In the genomic region with DNA sequence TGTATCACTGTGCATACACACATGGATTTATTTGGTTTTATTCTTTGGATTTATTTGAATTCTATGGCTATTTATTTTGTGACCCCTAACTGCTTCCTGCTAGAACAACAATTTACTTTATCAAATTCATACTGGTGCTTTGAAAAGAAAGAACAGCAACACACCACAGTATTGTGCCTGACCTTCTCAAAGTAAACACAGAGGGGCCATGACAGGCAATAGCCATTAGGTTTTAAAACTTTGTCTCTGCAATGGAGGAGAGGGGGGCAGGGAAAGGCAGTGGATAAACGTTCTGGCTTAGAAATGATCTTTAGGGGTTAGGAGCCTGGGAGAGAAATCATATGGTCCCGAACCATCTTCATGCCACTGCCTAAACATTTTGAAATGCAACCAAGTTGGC, we compare ENCODE assay signal across 17 cellular contexts. TPM values are rescaled to one million over a fixed set of nuclear protein-coding genes. Genes with fewer than 3 reads are reported as not detected.
A peak's percentile ranks its signal among the peaks of the same experiment; 100 is the strongest.
DNase-seq lines count a peak whose midpoint lies in the region; ATAC-seq and TF ChIP-seq lines count a peak whose summit lies in the region.
"Had no signal": no experiment of that assay in that cellular context is flagged by ENCODE, and none has a peak within 500 bp of the region (broad histone marks: within the 10 kb centered on the region; RNA-seq: fewer than 3 reads in every experiment).

No MANE protein-coding gene starts in this region.

- H3K4me3 Mint-ChIP-seq in CD4-positive, alpha-beta T cell = no peak overlapping the region
- H3K4me3 Mint-ChIP-seq: CD14-positive monocyte had no signal

- no peaks in the 10 kb centered on the region for H3K9me3 ChIP-seq in heart right ventricle
- H3K9me3 ChIP-seq in right atrium auricular region = no peaks in the 10 kb centered on the region
- no peaks in the 10 kb centered on the region for H3K9me3 ChIP-seq in liver (ENCODE audit: control insufficient read depth in 4 of 4, low read length in 3 of 4)
- no peaks in the 10 kb centered on the region for H3K9me3 ChIP-seq in CD4-positive, alpha-beta T cell (ENCODE audit: control insufficient read depth, low read length)
- H3K9me3 ChIP-seq: A549, MG63 had no signal

- no peaks in the 10 kb centered on the region for H3K4me1 Mint-ChIP-seq in CD4-positive, alpha-beta T cell (ENCODE audit: low read depth)
- H3K4me1 Mint-ChIP-seq: CD14-positive monocyte had no signal

- no peaks in the 10 kb centered on the region for H3K9me3 Mint-ChIP-seq in CD4-positive, alpha-beta T cell

- H3K4me1 ChIP-seq in heart right ventricle = peaks cover 23 to 99% (median 90%) of the 10 kb centered on the region in 9 donors
- peaks cover 0 to 78% of the 10 kb centered on the region in 2 donors for H3K4me1 ChIP-seq in right atrium auricular region
- H3K4me1 ChIP-seq in liver (ENCODE audit: control insufficient read depth in 4 of 4, insufficient read depth in 4 of 4, low read length in 3 of 4) = peaks cover 8 to 74% (median 61%) of the 10 kb centered on the region in 4 donors
- H3K4me1 ChIP-seq: A549 had no signal

- no peaks in the 10 kb centered on the region for H3K36me3 Mint-ChIP-seq in CD4-positive, alpha-beta T cell (ENCODE audit: low read depth)

- TF ChIP-seq CTCF in heart right ventricle (IDR thresholded peaks at IDR 0.05) (no peak), right atrium auricular region (IDR thresholded peaks at IDR 0.05) (no peak), liver (IDR thresholded peaks at IDR 0.05; ENCODE audit: low read depth, low read length, missing input control) (no peak)
- TF ChIP-seq CTCF in CD4-positive, alpha-beta T cell (IDR thresholded peaks at IDR 0.05) = no peak

- intact Hi-C loops in heart right ventricle (cut with DNase I) (loop anchor here in 2 of 10 donors (5.0 kb wide), 2 partner anchors 33 to 38 kb away; partner anchors contain the start of gene PLPP3 (in 1 of the 2)), cardiac septum (cut with DNase I) (loop anchor here (5.0 kb wide), 1 partner anchor 38 kb away; the partner anchor contains the start of gene PLPP3)
- intact Hi-C loops in CD4-positive, alpha-beta T cell (cut with DNase I, micrococcal nuclease) = no loop called here

- H3K27me3 Mint-ChIP-seq in CD4-positive, alpha-beta T cell = no peaks in the 10 kb centered on the region

- peak overlapping the region; percentile 13 to 77 (median 64) for H3K27ac ChIP-seq in heart right ventricle
- peak overlapping the region; percentile 54 to 74 for H3K27ac ChIP-seq in right atrium auricular region
- H3K27ac ChIP-seq in liver (ENCODE audit: low read depth in 1 of 2, low read length in 2 of 2) = peak overlapping the region in 1 of 2 donors; percentile 13
- H3K27ac ChIP-seq in CD4-positive, alpha-beta T cell (ENCODE audit: low read depth, low read length) = no peak overlapping the region
- H3K27ac ChIP-seq: A549 had no signal

- H3K4me3 ChIP-seq in heart right ventricle (no peak overlapping the region), right atrium auricular region (no peak overlapping the region), liver (ENCODE audit: low read depth in 1 of 3, low read length in 3 of 3) (no peak overlapping the region)
- H3K4me3 ChIP-seq: A549, MG63 had no signal

- CTCF ChIA-PET in CD4-positive, alpha-beta T cell (lab: Charles Lee) = no interaction called here

- H3K9ac ChIP-seq in liver (ENCODE audit: low read depth in 1 of 2, low read length in 2 of 2) = no peak overlapping the region

- H3K27me3 ChIP-seq in heart right ventricle (no peaks in the 10 kb centered on the region), right atrium auricular region (no peaks in the 10 kb centered on the region), liver (ENCODE audit: control insufficient read depth in 4 of 4, insufficient read depth in 4 of 4, low read length in 3 of 4) (no peaks in the 10 kb centered on the region)
- H3K27me3 ChIP-seq in CD4-positive, alpha-beta T cell (ENCODE audit: control insufficient read depth, insufficient read depth, low read length) = no peaks in the 10 kb centered on the region
- H3K27me3 ChIP-seq: MG63 had no signal

- H3K27ac Mint-ChIP-seq in CD4-positive, alpha-beta T cell = no peak overlapping the region
- H3K27ac Mint-ChIP-seq: CD14-positive monocyte had no signal

- WGBS in heart right ventricle, 2 donors = 28 to 34% methylated on average over 2 of the region's 2 CpGs
- 46% methylated on average over 2 of the region's 2 CpGs for WGBS in liver

- H3K36me3 ChIP-seq in heart right ventricle = peaks cover 0 to 28% (median 9%) of the 10 kb centered on the region in 9 donors
- H3K36me3 ChIP-seq in right atrium auricular region = peaks cover 17% of the 10 kb centered on the region
- peaks cover 0 to 33% (median 25%) of the 10 kb centered on the region in 4 donors for H3K36me3 ChIP-seq in liver (ENCODE audit: control insufficient read depth in 4 of 4, insufficient read depth in 3 of 4, low read depth in 1 of 4, low read length in 3 of 4)

- no peak for DNase-seq in heart right ventricle
- DNase-seq in cardiac septum (ENCODE audit: low spot score) = no peak
- no peak for DNase-seq in right atrium auricular region (ENCODE audit: low spot score)
- DNase-seq in glomerular visceral epithelial cell (ENCODE audit: extremely low spot score) = no peak
- DNase-seq in CD4-positive, alpha-beta T cell = no peak
- no peak for DNase-seq in activated CD4-positive, alpha-beta T cell treated with anti-CD3 and anti-CD28 coated beads for 1 hour
- no peak for DNase-seq in T-helper 2 cell
- DNase-seq: MG63, NCI-H1092 treated with DMSO at 0.1 percent for 48 hours, NCI-H1694, NCI-H2107, NCI-H226, NCI-H82, SHP77 had no signal

- TF ChIP-seq RAD21 in liver (IDR thresholded peaks at IDR 0.05) = peak in 1 of 2 donors; percentile 28

- POLR2A ChIA-PET in CD4-positive, alpha-beta T cell (lab: Charles Lee) = no interaction called here

- ATAC-seq in heart right ventricle = peak in 1 of 8 donors; percentile 17
- no peak for ATAC-seq in CD4-positive, alpha-beta T cell (ENCODE audit: poor library complexity)
- ATAC-seq: A549 had no signal

TF ChIP-seq in liver, 16 proteins besides CTCF, POLR2A, EP300 and RAD21:
- TF ChIP-seq, protein P1, sequence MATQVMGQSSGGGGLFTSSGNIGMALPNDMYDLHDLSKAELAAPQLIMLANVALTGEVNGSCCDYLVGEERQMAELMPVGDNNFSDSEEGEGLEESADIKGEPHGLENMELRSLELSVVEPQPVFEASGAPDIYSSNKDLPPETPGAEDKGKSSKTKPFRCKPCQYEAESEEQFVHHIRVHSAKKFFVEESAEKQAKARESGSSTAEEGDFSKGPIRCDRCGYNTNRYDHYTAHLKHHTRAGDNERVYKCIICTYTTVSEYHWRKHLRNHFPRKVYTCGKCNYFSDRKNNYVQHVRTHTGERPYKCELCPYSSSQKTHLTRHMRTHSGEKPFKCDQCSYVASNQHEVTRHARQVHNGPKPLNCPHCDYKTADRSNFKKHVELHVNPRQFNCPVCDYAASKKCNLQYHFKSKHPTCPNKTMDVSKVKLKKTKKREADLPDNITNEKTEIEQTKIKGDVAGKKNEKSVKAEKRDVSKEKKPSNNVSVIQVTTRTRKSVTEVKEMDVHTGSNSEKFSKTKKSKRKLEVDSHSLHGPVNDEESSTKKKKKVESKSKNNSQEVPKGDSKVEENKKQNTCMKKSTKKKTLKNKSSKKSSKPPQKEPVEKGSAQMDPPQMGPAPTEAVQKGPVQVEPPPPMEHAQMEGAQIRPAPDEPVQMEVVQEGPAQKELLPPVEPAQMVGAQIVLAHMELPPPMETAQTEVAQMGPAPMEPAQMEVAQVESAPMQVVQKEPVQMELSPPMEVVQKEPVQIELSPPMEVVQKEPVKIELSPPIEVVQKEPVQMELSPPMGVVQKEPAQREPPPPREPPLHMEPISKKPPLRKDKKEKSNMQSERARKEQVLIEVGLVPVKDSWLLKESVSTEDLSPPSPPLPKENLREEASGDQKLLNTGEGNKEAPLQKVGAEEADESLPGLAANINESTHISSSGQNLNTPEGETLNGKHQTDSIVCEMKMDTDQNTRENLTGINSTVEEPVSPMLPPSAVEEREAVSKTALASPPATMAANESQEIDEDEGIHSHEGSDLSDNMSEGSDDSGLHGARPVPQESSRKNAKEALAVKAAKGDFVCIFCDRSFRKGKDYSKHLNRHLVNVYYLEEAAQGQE (IDR thresholded peaks at IDR 0.05) = no peak
- TF ChIP-seq, protein P2, sequence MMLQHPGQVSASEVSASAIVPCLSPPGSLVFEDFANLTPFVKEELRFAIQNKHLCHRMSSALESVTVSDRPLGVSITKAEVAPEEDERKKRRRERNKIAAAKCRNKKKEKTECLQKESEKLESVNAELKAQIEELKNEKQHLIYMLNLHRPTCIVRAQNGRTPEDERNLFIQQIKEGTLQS (IDR thresholded peaks at IDR 0.05) = no peak
- TF ChIP-seq FOXA2 (IDR thresholded peaks at IDR 0.05) = peak; percentile 11
- no peak for TF ChIP-seq TAF1 (conservative IDR thresholded peaks at IDR 0.05)
- TF ChIP-seq, protein P3, sequence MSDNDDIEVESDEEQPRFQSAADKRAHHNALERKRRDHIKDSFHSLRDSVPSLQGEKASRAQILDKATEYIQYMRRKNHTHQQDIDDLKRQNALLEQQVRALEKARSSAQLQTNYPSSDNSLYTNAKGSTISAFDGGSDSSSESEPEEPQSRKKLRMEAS (IDR thresholded peaks at IDR 0.05) = no peak
- peak; percentile 63 for TF ChIP-seq YY1 (IDR thresholded peaks at IDR 0.05)
TF ChIP-seq in liver: peak in this region for 2.

RNA-seq across cellular contexts. Expression of gene PLPP3, which starts 40.0 kb away (rescaled TPM):
- total RNA-seq in heart right ventricle (100 to 1,000 TPM in 2 of 10 donors, 10 to 100 TPM in 8; 59.4 to 136 (median 81.4) TPM), cardiac septum (61.0 TPM), right atrium auricular region (10 to 100 TPM; 83.1 to 94.1 TPM), liver (10 to 100 TPM; 63.9 to 91.2 TPM)
- polyA plus RNA-seq in heart right ventricle (10 to 100 TPM; 16.2 to 61.2 TPM), liver (10 to 100 TPM; 46.1 to 71.3 TPM)
- not detected for total RNA-seq in CD4-positive, alpha-beta T cell

Comparison
In these comparisons a context has a peak if more than half of its experiments do, and no peak if none do; other contexts are left out.
1. RNA of gene PLPP3, which starts 40.0 kb away (total RNA-seq): 83.1 to 94.1 TPM in right atrium auricular region, 63.9 to 91.2 TPM in liver, 59.4 to 136 TPM in heart right ventricle and 61.0 TPM in cardiac septum (single experiment); not detected in CD4-positive, alpha-beta T cell; every median in the first group is over 10 times any median in the second.